1 cellular context compared by ENCODE assay signal in genomic region chr2:187610450-187610849, GRCh38. TPM values are rescaled to one million over a fixed set of nuclear protein-coding genes. Genes with fewer than 3 reads are reported as not detected.
"Had no signal": no experiment of that assay in that cellular context is flagged by ENCODE, and none has a peak within 500 bp of the region (broad histone marks: within the 10 kb centered on the region; RNA-seq: fewer than 3 reads in every experiment).

No MANE protein-coding gene starts in this region.

RNA-seq across cellular contexts. Expression of gene TFPI, which starts 56.2 kb away (rescaled TPM):
- total RNA-seq: OCI-LY7 had no signal
